In genomic region chr1:212980123-212980800, GRCh38 we compare ENCODE assay signal across 12 cellular contexts. TPM values are rescaled to one million over a fixed set of nuclear protein-coding genes. Genes with fewer than 3 reads are reported as not detected.
DNase-seq lines count a peak whose midpoint lies in the region; ATAC-seq and TF ChIP-seq lines count a peak whose summit lies in the region.
"Had no signal": no experiment of that assay in that cellular context is flagged by ENCODE, and none has a peak within 500 bp of the region (broad histone marks: within the 10 kb centered on the region; RNA-seq: fewer than 3 reads in every experiment).

No MANE protein-coding gene starts in this region.

- peak overlapping the region; percentile 15 to 31 for H3K27ac ChIP-seq in esophagus (ENCODE audit: low read depth in 2 of 2, low read length in 1 of 2)

- peaks cover 2 to 12% of the 10 kb centered on the region in 2 donors for H3K4me1 ChIP-seq in esophagus (ENCODE audit: control insufficient read depth in 2 of 2, insufficient read depth in 2 of 2, low read length in 1 of 2)

- no peaks in the 10 kb centered on the region for H3K27me3 ChIP-seq in esophagus (ENCODE audit: control insufficient read depth in 1 of 2, insufficient read depth in 2 of 2, low read length in 2 of 2)
- H3K27me3 ChIP-seq: dorsolateral prefrontal cortex, sigmoid colon had no signal

- no peaks in the 10 kb centered on the region for H3K9me3 Mint-ChIP-seq in neural crest cell

- TF ChIP-seq CTCF in GM12865 (IDR thresholded peaks at IDR 0.05; ENCODE audit: insufficient read depth, low read depth, low read length, missing control alignments) (peak; percentile 25), LNCaP clone FGC (IDR thresholded peaks at IDR 0.05; ENCODE audit: control insufficient read depth, extremely low read depth, insufficient read depth) (peak; percentile 20; the same call in 1 of the 2 replicates), neural crest cell (conservative IDR thresholded peaks at IDR 0.05) (no peak)

- peaks cover 13% of the 10 kb centered on the region for H3K36me3 Mint-ChIP-seq in neural crest cell (ENCODE audit: low read depth)

- H3K27me3 Mint-ChIP-seq in neural crest cell (ENCODE audit: low read depth): no peaks in the 10 kb centered on the region

- H3K9me3 ChIP-seq in esophagus (ENCODE audit: control insufficient read depth in 2 of 2, insufficient read depth in 1 of 2, low read depth in 1 of 2, low read length in 1 of 2): no peaks in the 10 kb centered on the region
- H3K9me3 ChIP-seq: sigmoid colon had no signal

- no peak overlapping the region for H3K4me3 Mint-ChIP-seq in neural crest cell

- H3K4me3 ChIP-seq in GM12865 (ENCODE audit: low read depth, low read length) (no peak overlapping the region), LNCaP clone FGC (ENCODE audit: low read depth, low read length) (no peak overlapping the region), esophagus (ENCODE audit: low read depth in 1 of 2, low read length in 2 of 2) (no peak overlapping the region)
- H3K4me3 ChIP-seq: dorsolateral prefrontal cortex, sigmoid colon had no signal

- ATAC-seq in HG02678 (IDR thresholded peaks at IDR 0.05; ENCODE audit: unreplicated experiment) (no peak), HG03469 (IDR thresholded peaks at IDR 0.05; ENCODE audit: unreplicated experiment) (no peak)

- H3K27ac Mint-ChIP-seq in neural crest cell (ENCODE audit: unreplicated experiment): peak overlapping the region; percentile 55

- H3K4me1 Mint-ChIP-seq in neural crest cell: peaks cover 12% of the 10 kb centered on the region

- DNase-seq in GM12865 (ENCODE audit: low read depth) (no peak), LNCaP clone FGC (ENCODE audit: low read depth) (peak; percentile 68), neural crest cell (ENCODE audit: low read depth, low spot score) (no peak), NCI-H446 (lab: John Stamatoyannopoulos, UW) (no peak)
- DNase-seq in activated CD4-positive, alpha-beta T cell treated with anti-CD3 and anti-CD28 coated beads for 48 hours: no peak
- DNase-seq: NCI-H2107; sigmoid colon; stimulated activated naive CD4-positive, alpha-beta T cell had no signal

- WGBS in esophagus, 2 donors: 70 to 74% methylated on average over 7 of the region's 7 CpGs

- no peaks in the 10 kb centered on the region for H3K36me3 ChIP-seq in esophagus (ENCODE audit: control insufficient read depth in 2 of 2, insufficient read depth in 2 of 2, low read length in 1 of 2)
- H3K36me3 ChIP-seq: sigmoid colon had no signal

RNA-seq across cellular contexts. Expression of gene VASH2, which starts 29.9 kb away (rescaled TPM):
- under 1 TPM; 0.24 to 0.33 TPM for polyA plus RNA-seq in esophagus
- 8.7 and 10.3 TPM in 2 replicates for total RNA-seq in neural crest cell

RNA-seq across cellular contexts. Expression of gene ANGEL2, which starts 35.4 kb away (rescaled TPM):
- polyA plus RNA-seq in esophagus: 10 to 100 TPM in 1 of 2 donors, 1 to 10 TPM in 1; 8.2 to 10.7 TPM
- 49.0 and 53.6 TPM in 2 replicates for total RNA-seq in neural crest cell
